1 cellular context compared by ENCODE assay signal in genomic region chr11:4185561-4185960, GRCh38.
TF ChIP-seq lines count a peak whose summit lies in the region.

No MANE protein-coding gene starts in this region.

TF ChIP-seq in GM23338, 12 proteins besides CTCF, POLR2A, EP300 and RAD21 (continued from another document):
- no peak for TF ChIP-seq REST (IDR thresholded peaks at IDR 0.05; ENCODE audit: unreplicated experiment)
- no peak for TF ChIP-seq ZNF462 (CRISPR knock-in tag; IDR thresholded peaks at IDR 0.05)
- no peak for TF ChIP-seq ZNF114 (CRISPR knock-in tag; IDR thresholded peaks at IDR 0.05)
- no peak for TF ChIP-seq ETS1 (IDR thresholded peaks at IDR 0.05)
- no peak for TF ChIP-seq NANOG (IDR thresholded peaks at IDR 0.05; ENCODE audit: borderline replicate concordance)
